8 cellular contexts compared by ENCODE assay signal in the genomic region with DNA sequence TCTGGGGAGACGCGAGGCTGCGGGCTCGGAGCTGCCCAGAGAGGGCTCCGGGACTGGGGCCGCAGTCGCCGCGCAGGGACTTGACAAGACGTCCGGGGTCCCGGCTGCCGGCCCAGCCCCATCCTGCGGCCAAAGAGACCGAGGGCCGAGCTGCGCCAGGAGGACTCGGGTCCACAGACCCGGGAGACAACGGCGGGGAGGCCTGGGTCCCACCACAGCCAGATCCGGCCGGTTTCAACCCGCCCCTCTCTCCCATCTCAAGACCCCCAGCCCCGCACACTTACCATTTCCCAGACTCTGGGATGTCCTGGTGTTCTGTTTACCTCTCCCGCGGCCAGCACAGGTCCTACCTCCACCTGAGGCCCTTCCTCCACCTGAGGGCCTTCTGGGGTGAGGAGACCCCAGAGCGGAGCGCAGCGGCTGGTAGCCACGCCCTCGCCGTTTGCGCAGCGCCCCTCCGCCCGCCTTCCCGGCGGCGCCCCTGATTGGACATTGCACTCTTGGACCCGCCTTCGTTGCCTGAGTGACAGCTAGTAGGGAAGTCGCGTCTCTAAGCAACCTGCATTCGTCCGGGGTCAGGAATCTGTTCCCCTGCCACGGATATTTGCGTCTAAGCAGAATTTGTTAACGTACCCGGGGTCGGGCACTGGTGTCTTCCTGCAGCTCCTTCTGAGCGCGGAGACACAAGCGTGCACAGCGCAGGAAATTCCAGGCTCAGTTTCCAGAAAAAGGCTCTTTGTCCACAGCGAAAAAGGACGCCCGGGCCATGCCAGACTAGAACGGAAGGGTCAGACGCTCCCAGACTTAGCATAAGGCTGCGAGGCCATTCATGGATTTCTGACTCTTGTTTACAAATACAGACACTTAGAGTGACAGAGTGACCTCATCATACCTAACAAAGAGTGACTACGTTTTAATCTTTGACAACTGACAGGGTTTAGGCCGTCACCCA. TPM values are rescaled to one million over a fixed set of nuclear protein-coding genes. Genes with fewer than 3 reads are reported as not detected.
DNase-seq lines count a peak whose midpoint lies in the region; ATAC-seq and TF ChIP-seq lines count a peak whose summit lies in the region.

Gene ZNF709 (minus strand): TSS at position 446 of the 952 bp plus-strand sequence. CDS start 159 bp downstream, at position 287.

- peak within 1 kb of the TSS; percentile 41 for H2AK5ac ChIP-seq in neuronal stem cell (ENCODE audit: low read depth, low read length)

- H2AFZ ChIP-seq in DND-41 (ENCODE audit: low read depth, low read length) (peak within 1 kb of the TSS; percentile 91), neuronal stem cell (ENCODE audit: low read length) (peak within 1 kb of the TSS; percentile 90)

- peak; percentile 94 for DNase-seq in DND-41
- DNase-seq in LHCN-M2 (ENCODE audit: low read depth), result peak; percentile 78
- DNase-seq in SJCRH30, result peak; percentile 93 to 97
- DNase-seq in activated naive CD4-positive, alpha-beta T cell treated with anti-CD3 and anti-CD28 coated beads for 36 hours, result peak; percentile 90
- peak; percentile 96 for DNase-seq in neuronal stem cell (ENCODE audit: low spot score)
- peak; percentile 73 for DNase-seq in stromal cell of bone marrow (ENCODE audit: low read depth)

- H3K4me2 ChIP-seq in DND-41 (ENCODE audit: insufficient read depth, low read length) (peak within 1 kb of the TSS; percentile 80), neuronal stem cell (ENCODE audit: insufficient read depth, low read length, poor library complexity, severe bottlenecking) (peak within 1 kb of the TSS; percentile 59)

- H3K4ac ChIP-seq in neuronal stem cell (ENCODE audit: low read length), result no peak within 1 kb of the TSS

- peaks cover 28% of the 10 kb centered on the region for H3K4me1 Mint-ChIP-seq in activated naive CD4-positive, alpha-beta T cell treated with anti-CD3 and anti-CD28 coated beads for 36 hours (ENCODE audit: low read depth)

- peak within 1 kb of the TSS; percentile 100 for H3K23ac ChIP-seq in neuronal stem cell (ENCODE audit: low read depth, low read length, poor library complexity)

- no peak within 1 kb of the TSS for H4K8ac ChIP-seq in neuronal stem cell (ENCODE audit: low read depth, low read length)

- TF ChIP-seq EP300 in gastroesophageal sphincter (IDR thresholded peaks at IDR 0.05), result no peak

- ATAC-seq in DND-41 (ENCODE audit: insufficient read depth, low read depth) (peak; percentile 98), GM21723 (IDR thresholded peaks at IDR 0.05; ENCODE audit: unreplicated experiment) (peak; percentile 89), gastroesophageal sphincter (peak; percentile 99)

- H4K20me1 ChIP-seq in DND-41 (ENCODE audit: insufficient read depth, low read length), result peaks cover 5% of the 10 kb centered on the region; the same call in 1 of the 2 replicates

- no peaks in the 10 kb centered on the region for H3K36me3 Mint-ChIP-seq in activated naive CD4-positive, alpha-beta T cell treated with anti-CD3 and anti-CD28 coated beads for 36 hours (ENCODE audit: low read depth)

- H3K4me3 Mint-ChIP-seq in activated naive CD4-positive, alpha-beta T cell treated with anti-CD3 and anti-CD28 coated beads for 36 hours, result peak within 1 kb of the TSS; percentile 92

- H3K36me3 ChIP-seq in DND-41 (ENCODE audit: insufficient read depth, low read length), result no peaks in the 10 kb centered on the region; the same call in 1 of the 2 replicates
- H3K36me3 ChIP-seq in SJCRH30, result peaks cover 3% of the 10 kb centered on the region; the same call in 1 of the 2 replicates
- H3K36me3 ChIP-seq in gastroesophageal sphincter, result no peaks in the 10 kb centered on the region
- peaks cover 0 to 31% of the 10 kb centered on the region in 2 donors for H3K36me3 ChIP-seq in neuronal stem cell (replicated peaks in 1 of 2; ENCODE audit: control insufficient read depth in 2 of 2, insufficient read depth in 2 of 2, low read length in 2 of 2)

- no peaks in the 10 kb centered on the region for H3K9me3 Mint-ChIP-seq in activated naive CD4-positive, alpha-beta T cell treated with anti-CD3 and anti-CD28 coated beads for 36 hours

- H3K18ac ChIP-seq in neuronal stem cell (ENCODE audit: low read length), result peak within 1 kb of the TSS; percentile 91

- no peak within 1 kb of the TSS for H2BK120ac ChIP-seq in neuronal stem cell (ENCODE audit: low read depth, low read length)

- no peak within 1 kb of the TSS for H2BK5ac ChIP-seq in neuronal stem cell (ENCODE audit: low read length)

- TF ChIP-seq POLR2A in gastroesophageal sphincter (IDR thresholded peaks at IDR 0.05), result peak; percentile 13 to 20

- H3K79me2 ChIP-seq in DND-41 (ENCODE audit: insufficient read depth, low read length), result peaks cover 44% of the 10 kb centered on the region

- peak within 1 kb of the TSS; percentile 89 for H3K14ac ChIP-seq in neuronal stem cell (ENCODE audit: low read length)

- peak within 1 kb of the TSS; percentile 67 to 72; a peak in 3 of 4 replicates for H3K4me3 ChIP-seq in DND-41 (ENCODE audit: low read depth in 1 of 2, low read length in 2 of 2)
- H3K4me3 ChIP-seq in SJCRH30, result peak within 1 kb of the TSS; percentile 90
- H3K4me3 ChIP-seq in gastroesophageal sphincter, result peak within 1 kb of the TSS; percentile 63 to 69
- peak within 1 kb of the TSS; percentile 77 to 91 for H3K4me3 ChIP-seq in neuronal stem cell (ENCODE audit: low read length in 2 of 2)

- CTCF ChIA-PET in activated naive CD4-positive, alpha-beta T cell treated with anti-CD3 and anti-CD28 coated beads for 36 hours (lab: Charles Lee), result interaction anchor here (2.3 kb wide), 1 partner anchor 11 kb away, joined by 8 read pairs; no protein-coding TSS in a partner anchor

- H3K4me1 ChIP-seq in DND-41 (ENCODE audit: insufficient read depth, low read length) (peaks cover 29% of the 10 kb centered on the region), SJCRH30 (0 out of 2 replicates have a peak, but pooled peaks cover 6% of the 10 kb centered on the region), gastroesophageal sphincter (peaks cover 0 to 30% (median 7%) of the 10 kb centered on the region in 3 donors), neuronal stem cell (ENCODE audit: control insufficient read depth in 2 of 2, insufficient read depth in 1 of 2, low read depth in 1 of 2, low read length in 2 of 2) (peaks cover 0 to 3% of the 10 kb centered on the region in 2 donors)

- peak within 1 kb of the TSS; percentile 30 for H3K27ac Mint-ChIP-seq in activated naive CD4-positive, alpha-beta T cell treated with anti-CD3 and anti-CD28 coated beads for 36 hours

- intact Hi-C loops in activated naive CD4-positive, alpha-beta T cell treated with anti-CD3 and anti-CD28 coated beads for 36 hours (cut with micrococcal nuclease), result loop anchor here (1.0 to 2.0 kb wide), 3 partner anchors 11 to 68 kb away; partner anchors contain the start of gene ZNF443

- H3K27me3 ChIP-seq in DND-41 (ENCODE audit: insufficient read depth, low read length, poor library complexity), result no peaks in the 10 kb centered on the region
- H3K27me3 ChIP-seq in SJCRH30, result no peaks in the 10 kb centered on the region
- no peaks in the 10 kb centered on the region for H3K27me3 ChIP-seq in gastroesophageal sphincter
- H3K27me3 ChIP-seq in neuronal stem cell (ENCODE audit: control insufficient read depth in 3 of 3, insufficient read depth in 3 of 3, low read depth in 1 of 3, low read length in 3 of 3), result no peaks in the 10 kb centered on the region

- no peak for TF ChIP-seq CTCF in DND-41 (IDR thresholded peaks at IDR 0.05; ENCODE audit: borderline replicate concordance, extremely low read depth, low read length, poor library complexity, severe bottlenecking)
- no peak for TF ChIP-seq CTCF in gastroesophageal sphincter (IDR thresholded peaks at IDR 0.05)

- no peaks in the 10 kb centered on the region for H3K27me3 Mint-ChIP-seq in activated naive CD4-positive, alpha-beta T cell treated with anti-CD3 and anti-CD28 coated beads for 36 hours (ENCODE audit: low read depth)

- no peaks in the 10 kb centered on the region for H3K9me3 ChIP-seq in DND-41 (ENCODE audit: insufficient read depth, low read length, severe bottlenecking)
- H3K9me3 ChIP-seq in SJCRH30 (replicated peaks), result 0 out of 2 replicates have a peak, but pooled peaks cover 3% of the 10 kb centered on the region
- H3K9me3 ChIP-seq in gastroesophageal sphincter, result no peaks in the 10 kb centered on the region
- peaks cover 0 to 33% of the 10 kb centered on the region in 2 donors for H3K9me3 ChIP-seq in neuronal stem cell (replicated peaks in 1 of 2; ENCODE audit: control insufficient read depth in 2 of 2, insufficient read depth in 1 of 2, low read depth in 1 of 2, low read length in 2 of 2)

- H3K79me1 ChIP-seq in neuronal stem cell (ENCODE audit: low read depth, low read length), result peaks cover 3% of the 10 kb centered on the region

- H2BK15ac ChIP-seq in neuronal stem cell (ENCODE audit: low read length), result peak within 1 kb of the TSS; percentile 75

- H3K9ac ChIP-seq in DND-41 (ENCODE audit: low read depth, low read length), result peak within 1 kb of the TSS; percentile 72
- peak within 1 kb of the TSS; percentile 93 for H3K9ac ChIP-seq in neuronal stem cell (ENCODE audit: low read depth, low read length, poor library complexity)

- H2BK12ac ChIP-seq in neuronal stem cell (ENCODE audit: low read length), result no peak within 1 kb of the TSS

- H3K27ac ChIP-seq in DND-41 (ENCODE audit: low read length), result peak within 1 kb of the TSS; percentile 59
- peak within 1 kb of the TSS; percentile 19; the same call in 1 of the 2 replicates for H3K27ac ChIP-seq in SJCRH30
- peak within 1 kb of the TSS; percentile 1 to 85 (median 78) for H3K27ac ChIP-seq in gastroesophageal sphincter
- peak within 1 kb of the TSS; percentile 90 for H3K27ac ChIP-seq in neuronal stem cell (replicated peaks; ENCODE audit: low read length)

- WGBS in gastroesophageal sphincter (ENCODE audit: low coverage in 1 of 2), 2 donors, result 0 to 4% methylated on average over 11 to 17 of the region's 63 CpGs
- no CpG with 5 or more reads among the region's 63 CpGs for WGBS in neuronal stem cell (ENCODE audit: extremely low coverage in 2 of 2, insufficient read length in 2 of 2, insufficient replicate concordance in 1 of 2), 2 donors

- H4K91ac ChIP-seq in neuronal stem cell (ENCODE audit: low read depth, low read length, poor library complexity), result no peak within 1 kb of the TSS

RNA-seq across cellular contexts. Expression of gene ZNF709, which starts in this region (rescaled TPM):
- 2.2 and 3.2 TPM in 2 replicates for total RNA-seq in LHCN-M2 (2014; rRNA removed)
- polyA plus RNA-seq in LHCN-M2 (2012), result 0.69 TPM
- 10.6 and 13.3 TPM in 2 replicates for total RNA-seq in SJCRH30 (2014; rRNA removed; shearing (Covaris generic))
- total RNA-seq in activated naive CD4-positive, alpha-beta T cell treated with anti-CD3 and anti-CD28 coated beads for 36 hours, result 1 to 10 TPM; 1.9 to 2.4 TPM
- 1 to 10 TPM; 3.1 to 3.6 (median 3.3) TPM for total RNA-seq in gastroesophageal sphincter
- 3.1 TPM for polyA plus RNA-seq in neuronal stem cell (2013, experiment 1 of 2)
- 3.6 TPM for polyA plus RNA-seq in neuronal stem cell (2013, experiment 2 of 2)

Comparison
In these comparisons a context has a peak if more than half of its experiments do, and no peak if none do; other contexts are left out.
1. Peak in every context shown above with its lines: DNase-seq, ATAC-seq, H3K4me3 ChIP-seq and H3K27ac ChIP-seq.
2. H3K27ac ChIP-seq: peak in every context shown above with its lines; median percentile 90 in neuronal stem cell; 78 in gastroesophageal sphincter; 59 in DND-41; 19 in SJCRH30.